In genomic region chr6:90586675-90587638, GRCh38 we compare ENCODE assay signal across 1 cellular context.
TF ChIP-seq lines count a peak whose summit lies in the region.

Gene MAP3K7 (minus strand): TSS chr6:90587072. CDS start chr6:90586883, 189 bp downstream.

TF ChIP-seq in H1, 55 proteins besides CTCF, POLR2A, EP300 and RAD21 (continued from another document):
- TF ChIP-seq CHD7 (IDR thresholded peaks at IDR 0.05; ENCODE audit: insufficient replicate concordance, low read length), result peak; percentile 45
- no peak for TF ChIP-seq SAP30 (IDR thresholded peaks at IDR 0.05; ENCODE audit: insufficient read depth, insufficient replicate concordance, low read length)
- TF ChIP-seq, protein P1, sequence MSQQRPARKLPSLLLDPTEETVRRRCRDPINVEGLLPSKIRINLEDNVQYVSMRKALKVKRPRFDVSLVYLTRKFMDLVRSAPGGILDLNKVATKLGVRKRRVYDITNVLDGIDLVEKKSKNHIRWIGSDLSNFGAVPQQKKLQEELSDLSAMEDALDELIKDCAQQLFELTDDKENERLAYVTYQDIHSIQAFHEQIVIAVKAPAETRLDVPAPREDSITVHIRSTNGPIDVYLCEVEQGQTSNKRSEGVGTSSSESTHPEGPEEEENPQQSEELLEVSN (IDR thresholded peaks at IDR 0.05), result no peak
- no peak for TF ChIP-seq HDAC6 (IDR thresholded peaks at IDR 0.05; ENCODE audit: low read depth, low read length)
- TF ChIP-seq BACH1 (IDR thresholded peaks at IDR 0.05; ENCODE audit: low read length), result no peak
- no peak for TF ChIP-seq JUN (IDR thresholded peaks at IDR 0.05; ENCODE audit: low read depth, low read length)
- TF ChIP-seq POU5F1 (IDR thresholded peaks at IDR 0.05; ENCODE audit: low read depth, low read length), result no peak
- TF ChIP-seq SUZ12 (IDR thresholded peaks at IDR 0.05; ENCODE audit: low read length), result no peak
- no peak for TF ChIP-seq JUND (IDR thresholded peaks at IDR 0.05; ENCODE audit: low read length)
- no peak for TF ChIP-seq ZNF274 (IDR thresholded peaks at IDR 0.05; ENCODE audit: borderline replicate concordance, extremely low read depth, low read length)
- TF ChIP-seq TAF1 (IDR thresholded peaks at IDR 0.05; ENCODE audit: low read depth, low read length), result peak; percentile 95
- no peak for TF ChIP-seq SIRT6 (IDR thresholded peaks at IDR 0.05; ENCODE audit: low read length)
- TF ChIP-seq EGR1 (IDR thresholded peaks at IDR 0.05; ENCODE audit: borderline replicate concordance, low read depth, low read length), result peak; percentile 20
- peak; percentile 100 for TF ChIP-seq CREB1 (IDR thresholded peaks at IDR 0.05)
- 0 out of 2 replicates have a peak, but pooled peaks have one; percentile 60 for TF ChIP-seq RBBP5 (IDR thresholded peaks at IDR 0.05; ENCODE audit: borderline replicate concordance, low read depth, low read length)
- TF ChIP-seq TBP (IDR thresholded peaks at IDR 0.05; ENCODE audit: low read depth, low read length), result peak; percentile 82; the same call in 1 of the 2 replicates
- peak; percentile 83 for TF ChIP-seq SRF (IDR thresholded peaks at IDR 0.05; ENCODE audit: low read depth, low read length)
- TF ChIP-seq RNF2 (IDR thresholded peaks at IDR 0.05; ENCODE audit: borderline replicate concordance, low read depth, low read length, missing control alignments, poor library complexity, severe bottlenecking), result no peak
- TF ChIP-seq NANOG (IDR thresholded peaks at IDR 0.05; ENCODE audit: insufficient read depth, low read depth, low read length, poor library complexity, severe bottlenecking), result no peak
- TF ChIP-seq TEAD4 (IDR thresholded peaks at IDR 0.05; ENCODE audit: low read depth, low read length), result no peak
- TF ChIP-seq HDAC2 (IDR thresholded peaks at IDR 0.05; ENCODE audit: borderline replicate concordance in 1 of 2, low read depth in 2 of 2, low read length in 2 of 2), result peak in 1 of 2 experiments; percentile 75; a peak in 2 of 4 replicates
- TF ChIP-seq ATF3 (IDR thresholded peaks at IDR 0.05; ENCODE audit: insufficient read depth, low read depth, low read length), result peak; percentile 93
- TF ChIP-seq EZH2 (IDR thresholded peaks at IDR 0.05; ENCODE audit: low read depth, low read length, severe bottlenecking), result no peak
- TF ChIP-seq NRF1 (IDR thresholded peaks at IDR 0.05; ENCODE audit: low read depth, low read length), result no peak
- peak; percentile 89 for TF ChIP-seq YY1 (IDR thresholded peaks at IDR 0.05; ENCODE audit: low read depth, low read length)
- TF ChIP-seq SP4 (IDR thresholded peaks at IDR 0.05; ENCODE audit: low read length), result no peak
- TF ChIP-seq MAX (IDR thresholded peaks at IDR 0.05), result no peak
- peak; percentile 72 for TF ChIP-seq PHF8 (conservative IDR thresholded peaks at IDR 0.05; ENCODE audit: low read depth, low read length)
- TF ChIP-seq CTBP2 (IDR thresholded peaks at IDR 0.05; ENCODE audit: borderline replicate concordance, insufficient read depth, insufficient read length, low read length), result no peak
- TF ChIP-seq CBX5 (IDR thresholded peaks at IDR 0.05; ENCODE audit: low read depth, low read length), result no peak
- no peak for TF ChIP-seq CBX8 (IDR thresholded peaks at IDR 0.05; ENCODE audit: borderline replicate concordance, low read depth, low read length)
- peak in 1 of 2 experiments; percentile 67; a peak in 1 of 4 replicates for TF ChIP-seq SIN3A (conservative IDR thresholded peaks at IDR 0.05 in 1 of 2, IDR thresholded peaks at IDR 0.05 in 1 of 2; ENCODE audit: low read depth in 1 of 2, low read length in 2 of 2)
- TF ChIP-seq SP2 (IDR thresholded peaks at IDR 0.05; ENCODE audit: low read length), result no peak
- TF ChIP-seq MAFK (IDR thresholded peaks at IDR 0.05; ENCODE audit: low read depth, low read length), result no peak
- no peak for TF ChIP-seq CEBPB (IDR thresholded peaks at IDR 0.05; ENCODE audit: low read depth, low read length)
- TF ChIP-seq RFX5 (IDR thresholded peaks at IDR 0.05; ENCODE audit: borderline replicate concordance, low read depth, low read length), result no peak
- peak; percentile 87 for TF ChIP-seq POLR2AphosphoS5 (IDR thresholded peaks at IDR 0.05; ENCODE audit: low read depth, low read length)
- TF ChIP-seq BCL11A (IDR thresholded peaks at IDR 0.05; ENCODE audit: low read depth in 2 of 2, low read length in 2 of 2), result no peak
- TF ChIP-seq GTF2F1 (IDR thresholded peaks at IDR 0.05; ENCODE audit: borderline replicate concordance, low read depth, low read length), result no peak
- peak; percentile 27; the same call in 1 of the 2 replicates for TF ChIP-seq SIX5 (IDR thresholded peaks at IDR 0.05; ENCODE audit: low read depth, low read length)
- TF ChIP-seq KDM1A (IDR thresholded peaks at IDR 0.05; ENCODE audit: borderline replicate concordance, low read length), result no peak
- peak; percentile 91 for TF ChIP-seq BRCA1 (IDR thresholded peaks at IDR 0.05; ENCODE audit: low read depth, low read length)
- TF ChIP-seq TAF7 (optimal IDR thresholded peaks at IDR 0.05; ENCODE audit: borderline replicate concordance, low read depth, low read length), result peak; percentile 11
- peak; percentile 86 for TF ChIP-seq SP1 (IDR thresholded peaks at IDR 0.05; ENCODE audit: low read depth, low read length)
- peak; percentile 94 for TF ChIP-seq KDM5A (IDR thresholded peaks at IDR 0.05; ENCODE audit: low read length)
- TF ChIP-seq CHD1 (IDR thresholded peaks at IDR 0.05; ENCODE audit: low read depth, low read length), result no peak
- TF ChIP-seq CHD2 (IDR thresholded peaks at IDR 0.05; ENCODE audit: low read length), result peak; percentile 98
- TF ChIP-seq KDM4A (IDR thresholded peaks at IDR 0.05; ENCODE audit: low read depth, low read length, severe bottlenecking), result peak; percentile 100
